Comparison of ENCODE assay signal across 10 cellular contexts in genomic region chr4:158020734-158021346, GRCh38.
DNase-seq lines count a peak whose midpoint lies in the region; ATAC-seq and TF ChIP-seq lines count a peak whose summit lies in the region.
"Had no signal": no experiment of that assay in that cellular context is flagged by ENCODE, and none has a peak within 500 bp of the region (broad histone marks: within the 10 kb centered on the region; RNA-seq: fewer than 3 reads in every experiment).

No MANE protein-coding gene starts in this region.

- H3K79me2 ChIP-seq in hepatocyte: no peaks in the 10 kb centered on the region

- H3K4me2 ChIP-seq in hepatocyte: peak overlapping the region; percentile 13
- H3K4me2 ChIP-seq: neural progenitor cell had no signal

- ATAC-seq in GM21825 (IDR thresholded peaks at IDR 0.05; ENCODE audit: unreplicated experiment): no peak
- ATAC-seq in HG03135 (IDR thresholded peaks at IDR 0.05; ENCODE audit: unreplicated experiment): no peak
- ATAC-seq: effector memory CD8-positive, alpha-beta T cell had no signal

- H3K27ac ChIP-seq in hepatocyte (peak overlapping the region; percentile 77), suprapubic skin (peak overlapping the region; percentile 42)
- H3K27ac ChIP-seq: neural progenitor cell had no signal

- no peaks in the 10 kb centered on the region for H3K36me3 ChIP-seq in hepatocyte (replicated peaks; ENCODE audit: insufficient read depth, low read depth)
- no peaks in the 10 kb centered on the region for H3K36me3 ChIP-seq in suprapubic skin
- H3K36me3 ChIP-seq: neural progenitor cell had no signal

- DNase-seq in HS-27A (ENCODE audit: low read depth) (peak; percentile 75), amniotic stem cell (lab: John Stamatoyannopoulos, UW) (peak; percentile 54), hepatocyte (ENCODE audit: low spot score) (peak; percentile 42), suprapubic skin (ENCODE audit: low spot score in 2 of 2) (no peak), CD1c-positive myeloid dendritic cell (ENCODE audit: extremely low spot score) (no peak)
- DNase-seq: effector memory CD8-positive, alpha-beta T cell; Karpas-422 had no signal

- no peak for TF ChIP-seq EP300 in suprapubic skin (IDR thresholded peaks at IDR 0.05)

- TF ChIP-seq CTCF in hepatocyte (IDR thresholded peaks at IDR 0.05; ENCODE audit: poor library complexity) (no peak), suprapubic skin (IDR thresholded peaks at IDR 0.05) (no peak)

- no peak for TF ChIP-seq POLR2A in suprapubic skin (IDR thresholded peaks at IDR 0.05)

- H3K9me3 ChIP-seq in hepatocyte (ENCODE audit: low read depth): no peaks in the 10 kb centered on the region
- no peaks in the 10 kb centered on the region for H3K9me3 ChIP-seq in suprapubic skin

- H3K4me1 ChIP-seq in hepatocyte (ENCODE audit: insufficient read depth) (peaks cover 19% of the 10 kb centered on the region), suprapubic skin (peaks cover 17% of the 10 kb centered on the region)
- H3K4me1 ChIP-seq: neural progenitor cell had no signal

- H3K27me3 ChIP-seq in hepatocyte (no peaks in the 10 kb centered on the region), suprapubic skin (no peaks in the 10 kb centered on the region)
- H3K27me3 ChIP-seq: neural progenitor cell had no signal

- H4K20me1 ChIP-seq in hepatocyte (ENCODE audit: insufficient read depth, poor library complexity, severe bottlenecking): no peaks in the 10 kb centered on the region

- WGBS in hepatocyte (ENCODE audit: low lambda C conversion rate, missing lambda C conversion rate): 42% methylated on average over 5 of the region's 5 CpGs
- WGBS in suprapubic skin: 34% methylated on average over 5 of the region's 5 CpGs

- H3K9me2 ChIP-seq in hepatocyte (replicated peaks; ENCODE audit: insufficient read depth): no peaks in the 10 kb centered on the region

- H2AFZ ChIP-seq in hepatocyte: no peak overlapping the region
- H2AFZ ChIP-seq: neural progenitor cell had no signal

- H3K4me3 ChIP-seq in hepatocyte: no peak overlapping the region
- no peak overlapping the region for H3K4me3 ChIP-seq in suprapubic skin
- H3K4me3 ChIP-seq: neural progenitor cell had no signal

Comparison
In these comparisons a context has a peak if more than half of its experiments do, and no peak if none do; other contexts are left out.
1. DNase-seq: peak in HS-27A (single experiment), amniotic stem cell (single experiment) and hepatocyte (single experiment); none in suprapubic skin (0 of 2) and CD1c-positive myeloid dendritic cell (single experiment).